1 cellular context compared by ENCODE assay signal in the genomic region with DNA sequence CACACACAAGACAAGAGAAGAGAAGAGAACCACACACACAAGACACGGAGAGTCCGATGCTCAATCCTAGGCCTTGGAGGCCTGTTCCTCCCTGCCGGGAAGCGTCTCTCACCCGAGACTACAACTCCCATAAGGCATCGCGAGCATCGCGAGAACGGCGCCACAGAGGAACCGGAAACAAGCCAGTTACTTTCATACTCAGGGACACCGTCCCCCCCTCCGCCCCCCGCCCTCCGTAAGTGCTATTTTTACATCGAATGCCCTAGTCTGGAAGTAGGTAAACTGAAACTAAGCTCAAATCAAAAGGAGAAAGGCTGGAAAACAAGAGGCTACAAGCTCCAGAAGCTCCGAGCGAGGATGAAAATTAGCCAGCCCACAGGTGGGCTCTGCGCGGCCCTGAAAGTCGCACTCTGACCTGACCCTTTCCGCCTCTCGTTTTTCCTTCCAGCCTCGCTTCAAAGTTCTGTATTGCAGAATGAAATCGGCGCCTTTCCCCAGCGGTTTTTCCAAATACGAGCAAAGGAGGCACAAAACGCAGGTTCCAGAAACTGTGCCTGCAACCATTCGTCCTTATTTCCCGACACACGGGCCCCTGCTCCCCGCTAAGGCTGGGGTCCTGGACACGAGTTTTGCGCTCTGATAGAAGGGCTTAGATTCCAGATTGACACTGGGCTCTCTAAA.
TF ChIP-seq lines count a peak whose summit lies in the region.

No MANE protein-coding gene starts in this region.

TF ChIP-seq in K562, 482 proteins besides CTCF, POLR2A, EP300 and RAD21 (continued from another document and continues in another):
- TF ChIP-seq, protein P1, sequence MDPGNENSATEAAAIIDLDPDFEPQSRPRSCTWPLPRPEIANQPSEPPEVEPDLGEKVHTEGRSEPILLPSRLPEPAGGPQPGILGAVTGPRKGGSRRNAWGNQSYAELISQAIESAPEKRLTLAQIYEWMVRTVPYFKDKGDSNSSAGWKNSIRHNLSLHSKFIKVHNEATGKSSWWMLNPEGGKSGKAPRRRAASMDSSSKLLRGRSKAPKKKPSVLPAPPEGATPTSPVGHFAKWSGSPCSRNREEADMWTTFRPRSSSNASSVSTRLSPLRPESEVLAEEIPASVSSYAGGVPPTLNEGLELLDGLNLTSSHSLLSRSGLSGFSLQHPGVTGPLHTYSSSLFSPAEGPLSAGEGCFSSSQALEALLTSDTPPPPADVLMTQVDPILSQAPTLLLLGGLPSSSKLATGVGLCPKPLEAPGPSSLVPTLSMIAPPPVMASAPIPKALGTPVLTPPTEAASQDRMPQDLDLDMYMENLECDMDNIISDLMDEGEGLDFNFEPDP (CRISPR knock-in tag; IDR thresholded peaks at IDR 0.05): no peak
- TF ChIP-seq MCM5 (IDR thresholded peaks at IDR 0.05; ENCODE audit: low read depth): no peak
- no peak for TF ChIP-seq MYBL2 (IDR thresholded peaks at IDR 0.05; ENCODE audit: low read depth)
- no peak for TF ChIP-seq MYBL2 (CRISPR knock-in tag; IDR thresholded peaks at IDR 0.05; ENCODE audit: borderline replicate concordance)
- TF ChIP-seq, protein P2, sequence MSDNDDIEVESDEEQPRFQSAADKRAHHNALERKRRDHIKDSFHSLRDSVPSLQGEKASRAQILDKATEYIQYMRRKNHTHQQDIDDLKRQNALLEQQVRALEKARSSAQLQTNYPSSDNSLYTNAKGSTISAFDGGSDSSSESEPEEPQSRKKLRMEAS (CRISPR knock-in tag; IDR thresholded peaks at IDR 0.05): no peak
- no peak; the same call in 1 of the 2 replicates for TF ChIP-seq GTF2E2 (tag; IDR thresholded peaks at IDR 0.05)
- peak; percentile 54; the same call in 1 of the 2 replicates for TF ChIP-seq MTA3 (IDR thresholded peaks at IDR 0.05; ENCODE audit: borderline replicate concordance)
- TF ChIP-seq ZNF695 (CRISPR knock-in tag; IDR thresholded peaks at IDR 0.05): no peak
- TF ChIP-seq HEY1 (CRISPR knock-in tag; IDR thresholded peaks at IDR 0.05; ENCODE audit: borderline replicate concordance): no peak
- no peak for TF ChIP-seq ATF4 (CRISPR knock-in tag; IDR thresholded peaks at IDR 0.05)
- peak; percentile 34; the same call in 1 of the 2 replicates for TF ChIP-seq JUND (IDR thresholded peaks at IDR 0.05; ENCODE audit: borderline replicate concordance, low read depth, low read length)
- 0 out of 3 replicates have a peak, but pooled peaks have one; percentile 10 for TF ChIP-seq JUND (tag; IDR thresholded peaks at IDR 0.05; ENCODE audit: borderline replicate concordance, low read depth, low read length)
- no peak for TF ChIP-seq FOS (IDR thresholded peaks at IDR 0.05; ENCODE audit: extremely low read depth, insufficient read length)
- TF ChIP-seq CCAR2 (IDR thresholded peaks at IDR 0.05; ENCODE audit: low read depth, low read length): no peak
- TF ChIP-seq CBX5 (IDR thresholded peaks at IDR 0.05; ENCODE audit: borderline replicate concordance, low read depth): no peak
- TF ChIP-seq, protein P3, sequence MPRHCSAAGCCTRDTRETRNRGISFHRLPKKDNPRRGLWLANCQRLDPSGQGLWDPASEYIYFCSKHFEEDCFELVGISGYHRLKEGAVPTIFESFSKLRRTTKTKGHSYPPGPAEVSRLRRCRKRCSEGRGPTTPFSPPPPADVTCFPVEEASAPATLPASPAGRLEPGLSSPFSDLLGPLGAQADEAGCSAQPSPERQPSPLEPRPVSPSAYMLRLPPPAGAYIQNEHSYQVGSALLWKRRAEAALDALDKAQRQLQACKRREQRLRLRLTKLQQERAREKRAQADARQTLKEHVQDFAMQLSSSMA (CRISPR knock-in tag; IDR thresholded peaks at IDR 0.05): no peak
- TF ChIP-seq ZNF431 (CRISPR knock-in tag; IDR thresholded peaks at IDR 0.05): no peak
- no peak for TF ChIP-seq MTA2 (IDR thresholded peaks at IDR 0.05; ENCODE audit: low read depth)
- no peak for TF ChIP-seq SRSF9 (IDR thresholded peaks at IDR 0.05; ENCODE audit: borderline replicate concordance, low read depth, low read length)
- TF ChIP-seq NFRKB (IDR thresholded peaks at IDR 0.05; ENCODE audit: low read depth): peak; percentile 80; the same call in 1 of the 2 replicates
- peak; percentile 90 for TF ChIP-seq ZFX (CRISPR knock-in tag; IDR thresholded peaks at IDR 0.05)
- no peak for TF ChIP-seq ZNF79 (CRISPR knock-in tag; IDR thresholded peaks at IDR 0.05; ENCODE audit: low read depth)
- peak; percentile 57 for TF ChIP-seq MBD2 (IDR thresholded peaks at IDR 0.05; ENCODE audit: borderline replicate concordance, low read depth)
- no peak for TF ChIP-seq YBX1 (IDR thresholded peaks at IDR 0.05)
- no peak for TF ChIP-seq POLR3A (IDR thresholded peaks at IDR 0.05; ENCODE audit: borderline replicate concordance, extremely low read depth, insufficient read depth, insufficient read length)
- TF ChIP-seq ZNF717 (CRISPR knock-in tag; IDR thresholded peaks at IDR 0.05): no peak
- TF ChIP-seq FOXK1 (CRISPR knock-in tag; IDR thresholded peaks at IDR 0.05; ENCODE audit: borderline replicate concordance): peak; percentile 59; the same call in 1 of the 2 replicates
- no peak for TF ChIP-seq SRSF1 (IDR thresholded peaks at IDR 0.05; ENCODE audit: low read depth, low read length)
- TF ChIP-seq ZFP1 (CRISPR knock-in tag; IDR thresholded peaks at IDR 0.05): no peak
- no peak for TF ChIP-seq SAP30 (IDR thresholded peaks at IDR 0.05; ENCODE audit: borderline replicate concordance, insufficient read depth, low read depth, low read length, poor library complexity, severe bottlenecking)
- no peak for TF ChIP-seq SMC3 (conservative IDR thresholded peaks at IDR 0.05; ENCODE audit: insufficient read depth, low read depth, low read length)
- peak; percentile 88 for TF ChIP-seq RBM39 (optimal IDR thresholded peaks at IDR 0.05; ENCODE audit: low read depth, low read length)
- no peak for TF ChIP-seq PREB (CRISPR knock-in tag; IDR thresholded peaks at IDR 0.05)
- no peak for TF ChIP-seq ESRRB (CRISPR knock-in tag; IDR thresholded peaks at IDR 0.05; ENCODE audit: borderline replicate concordance)
- no peak; the same call in 1 of the 2 replicates for TF ChIP-seq AFF4 (CRISPR knock-in tag; IDR thresholded peaks at IDR 0.05)
- TF ChIP-seq NONO (IDR thresholded peaks at IDR 0.05; ENCODE audit: low read depth in 2 of 2, low read length in 1 of 2): no peak
- TF ChIP-seq XRCC4 (IDR thresholded peaks at IDR 0.05; ENCODE audit: extremely low read depth, insufficient read depth, insufficient read length): no peak
- TF ChIP-seq MITF (IDR thresholded peaks at IDR 0.05): no peak
- TF ChIP-seq ASH1L (IDR thresholded peaks at IDR 0.05; ENCODE audit: borderline replicate concordance, low read depth, partially characterized antibody): no peak
- peak; percentile 94 to 95 for TF ChIP-seq MAZ (CRISPR knock-in tag; conservative IDR thresholded peaks at IDR 0.05 in 1 of 2, IDR thresholded peaks at IDR 0.05 in 1 of 2)
- TF ChIP-seq PBX2 (CRISPR knock-in tag; IDR thresholded peaks at IDR 0.05; ENCODE audit: low read depth): no peak
- no peak for TF ChIP-seq PBX2 (tag; conservative IDR thresholded peaks at IDR 0.05; ENCODE audit: low read depth)
- no peak for TF ChIP-seq ZBTB43 (CRISPR knock-in tag; IDR thresholded peaks at IDR 0.05)
- no peak for TF ChIP-seq ZNF134 (CRISPR knock-in tag; conservative IDR thresholded peaks at IDR 0.05)
- TF ChIP-seq, protein P4, sequence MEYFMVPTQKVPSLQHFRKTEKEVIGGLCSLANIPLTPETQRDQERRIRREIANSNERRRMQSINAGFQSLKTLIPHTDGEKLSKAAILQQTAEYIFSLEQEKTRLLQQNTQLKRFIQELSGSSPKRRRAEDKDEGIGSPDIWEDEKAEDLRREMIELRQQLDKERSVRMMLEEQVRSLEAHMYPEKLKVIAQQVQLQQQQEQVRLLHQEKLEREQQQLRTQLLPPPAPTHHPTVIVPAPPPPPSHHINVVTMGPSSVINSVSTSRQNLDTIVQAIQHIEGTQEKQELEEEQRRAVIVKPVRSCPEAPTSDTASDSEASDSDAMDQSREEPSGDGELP (CRISPR knock-in tag; IDR thresholded peaks at IDR 0.05; ENCODE audit: borderline replicate concordance): peak; percentile 52; the same call in 1 of the 2 replicates
